Comparison of ENCODE assay signal across 20 cellular contexts in genomic region chr4:39516407-39516966, GRCh38.
"Had no signal": no experiment of that assay in that cellular context is flagged by ENCODE, and none has a peak within 500 bp of the region (broad histone marks: within the 10 kb centered on the region; RNA-seq: fewer than 3 reads in every experiment).

No MANE protein-coding gene starts in this region.

- H3K4me1 ChIP-seq: breast epithelium had no signal

- H3K27ac ChIP-seq: ascending aorta, breast epithelium, thoracic aorta, WERI-Rb-1 had no signal

- H3K4me3 ChIP-seq: ascending aorta, breast epithelium, lung, thoracic aorta had no signal

- H3K36me3 ChIP-seq: breast epithelium had no signal

- FAIRE-seq: endometrium, frontal cortex, kidney had no signal

- H3K9me3 Mint-ChIP-seq: activated T-cell treated with anti-CD3 and anti-CD28 coated beads, Interleukin-2, amount 50 U/mL, for 72 hours; nephron had no signal

- H3K27ac Mint-ChIP-seq: activated T-cell treated with anti-CD3 and anti-CD28 coated beads, Interleukin-2, amount 50 U/mL, for 72 hours; nephron had no signal

- H3K27me3 ChIP-seq: ascending aorta, breast epithelium had no signal

- H3K9me3 ChIP-seq: ascending aorta, breast epithelium, thoracic aorta had no signal

- DNase-seq: activated CD4-positive, alpha-beta T cell treated with anti-CD3 and anti-CD28 coated beads for 1 hour; activated CD8-positive, alpha-beta memory T cell treated with anti-CD3 and anti-CD28 coated beads for 24 hours; activated CD8-positive, alpha-beta memory T cell treated with anti-CD3 and anti-CD28 coated beads, Interleukin-2, amount 50 U/mL, for 48 hours; activated effector memory CD4-positive, alpha-beta T cell treated with anti-CD3 and anti-CD28 coated beads, Interleukin-2, amount 50 U/mL, for 16 hours; activated naive CD4-positive, alpha-beta T cell treated with anti-CD3 and anti-CD28 coated beads, Interleukin-2, amount 50 U/mL, for 16 hours; activated T-cell treated with anti-CD3 and anti-CD28 coated beads, Interleukin-2, amount 50 U/mL, for 72 hours; cortex of kidney; head of caudate nucleus; kidney; midbrain; T-helper 2 cell; WERI-Rb-1 had no signal

- ATAC-seq: activated T-cell treated with anti-CD3 and anti-CD28 coated beads, Interleukin-2, amount 50 U/mL, for 72 hours; left lobe of liver had no signal

- H3K4me3 Mint-ChIP-seq: activated T-cell treated with anti-CD3 and anti-CD28 coated beads, Interleukin-2, amount 50 U/mL, for 72 hours; nephron had no signal
